23 cellular contexts compared by ENCODE assay signal in genomic region chr3:105157766-105158085, GRCh38.
A peak's percentile ranks its signal among the peaks of the same experiment; 100 is the strongest.
DNase-seq lines count a peak whose midpoint lies in the region; ATAC-seq, FAIRE-seq and TF ChIP-seq lines count a peak whose summit lies in the region.
"Had no signal": no experiment of that assay in that cellular context is flagged by ENCODE, and none has a peak within 500 bp of the region (broad histone marks: within the 10 kb centered on the region; RNA-seq: fewer than 3 reads in every experiment).

No MANE protein-coding gene starts in this region.

- no peaks in the 10 kb centered on the region for H3K9me2 ChIP-seq in PC-3 (replicated peaks; ENCODE audit: low read length)

- no peaks in the 10 kb centered on the region for H3K4me1 ChIP-seq in PC-3 (ENCODE audit: insufficient read depth, low read length)
- H3K4me1 ChIP-seq in neuron (ENCODE audit: insufficient read depth, low read length): peaks cover 23% of the 10 kb centered on the region
- H3K4me1 ChIP-seq: Peyer's patch had no signal

- no peak overlapping the region for H3K9ac ChIP-seq in PC-3 (ENCODE audit: low read length)
- H3K9ac ChIP-seq: BLaER1 treated with 17β-estradiol and CSF1 and Interleukin-3, amounts not matched to agents 10 nM and 100 nM; GM23248 had no signal

- H3K27ac ChIP-seq in PC-3 (ENCODE audit: low read length) (no peak overlapping the region), epithelial cell of prostate (no peak overlapping the region)
- H3K27ac ChIP-seq: GM23248, Peyer's patch, SK-N-MC had no signal

- DNase-seq in H54 (ENCODE audit: insufficient read length, low spot score): no peak
- DNase-seq in PC-3: peak; percentile 60
- peak; percentile 5 for DNase-seq in epithelial cell of prostate (ENCODE audit: low read depth, low spot score)
- no peak for DNase-seq in cerebellum (ENCODE audit: low spot score)
- no peak for DNase-seq in NCI-H1417 treated with DMSO at 0.1 percent for 48 hours (lab: John Stamatoyannopoulos, UW)
- DNase-seq: CD4-positive, alpha-beta T cell; GM23248; NCI-H1105; NCI-H146; NCI-H2029; NCI-H446; NCI-H526; NCI-H82; Peyer's patch; SIG-M5 had no signal

- peak; percentile 43 for FAIRE-seq in H54 (lab: Jason Lieb, UNC)
- FAIRE-seq: A204.1, D721Med, GM18507 had no signal

- intact Hi-C loops in PC-3 (cut with micrococcal nuclease): no loop called here

- POLR2A ChIA-PET in PC-3 (lab: Charles Lee; ENCODE audit: unreplicated experiment): no interaction called here

- no peaks in the 10 kb centered on the region for H3K79me2 ChIP-seq in PC-3 (ENCODE audit: low read length)

- H3K9me3 ChIP-seq in PC-3 (ENCODE audit: low read length) (no peaks in the 10 kb centered on the region), neuron (ENCODE audit: low read length) (no peaks in the 10 kb centered on the region)
- H3K9me3 ChIP-seq: Peyer's patch had no signal

- no peak for TF ChIP-seq CTCF in PC-3 (conservative IDR thresholded peaks at IDR 0.05; ENCODE audit: low read depth, low read length)

- no peak for TF ChIP-seq POLR2A in H54 (IDR thresholded peaks at IDR 0.05; ENCODE audit: low read depth, low read length)

- no peak overlapping the region for H3K4me3 ChIP-seq in PC-3 (ENCODE audit: low read length)
- H3K4me3 ChIP-seq in neuron (ENCODE audit: low read length): no peak overlapping the region
- H3K4me3 ChIP-seq: BLaER1 treated with 17β-estradiol and CSF1 and Interleukin-3, amounts not matched to agents 10 nM and 100 nM; GM23248; Peyer's patch; SK-N-MC had no signal

- H2AFZ ChIP-seq in PC-3 (ENCODE audit: low read length) (no peak overlapping the region), neuron (ENCODE audit: low read depth, low read length) (peak overlapping the region; percentile 34)
- H2AFZ ChIP-seq: GM23248 had no signal

- no peak overlapping the region for H3K4me2 ChIP-seq in PC-3 (ENCODE audit: low read length)

- no peaks in the 10 kb centered on the region for H3K36me3 ChIP-seq in PC-3 (ENCODE audit: low read depth, low read length)
- H3K36me3 ChIP-seq in neuron (ENCODE audit: insufficient read depth, low read length): no peaks in the 10 kb centered on the region
- H3K36me3 ChIP-seq: BLaER1 treated with 17β-estradiol and CSF1 and Interleukin-3, amounts not matched to agents 10 nM and 100 nM; Peyer's patch had no signal

- H3K27me3 ChIP-seq in PC-3 (ENCODE audit: low read length): no peaks in the 10 kb centered on the region
- H3K27me3 ChIP-seq in neuron (ENCODE audit: insufficient read depth, low read length): no peaks in the 10 kb centered on the region
- H3K27me3 ChIP-seq: BLaER1 treated with 17β-estradiol and CSF1 and Interleukin-3, amounts not matched to agents 10 nM and 100 nM; Peyer's patch had no signal

- CTCF ChIA-PET in PC-3 (lab: Charles Lee): no interaction called here

- BruUV-seq in PC-3 (replicated peaks; lab: Mats Ljungman, UMichigan): no TSS peak

- no peaks in the 10 kb centered on the region for H4K20me1 ChIP-seq in PC-3 (ENCODE audit: low read length)
- H4K20me1 ChIP-seq: BLaER1 treated with 17β-estradiol and CSF1 and Interleukin-3, amounts not matched to agents 10 nM and 100 nM had no signal

- ATAC-seq in PC-3: no peak
- ATAC-seq in GM18858 (IDR thresholded peaks at IDR 0.05; ENCODE audit: unreplicated experiment): no peak
- ATAC-seq: HCT116 had no signal

- no peaks in the 10 kb centered on the region for H3F3A ChIP-seq in PC-3 (ENCODE audit: low read length, unreplicated experiment)

Comparison
In these comparisons a context has a peak if more than half of its experiments do, and no peak if none do; other contexts are left out.
1. DNase-seq: peak in PC-3 (single experiment) and epithelial cell of prostate (single experiment); none in H54 (single experiment), cerebellum (single experiment) and NCI-H1417 treated with DMSO at 0.1 percent for 48 hours (single experiment).